Comparison of ENCODE assay signal across 26 cellular contexts in genomic region chr1:10117132-10117531, GRCh38.
"Had no signal": no experiment of that assay in that cellular context is flagged by ENCODE, and none has a peak within 500 bp of the region (broad histone marks: within the 10 kb centered on the region; RNA-seq: fewer than 3 reads in every experiment).

No MANE protein-coding gene starts in this region.

- H3K27me3 ChIP-seq: adrenal gland, brain microvascular endothelial cell, foreskin keratinocyte, heart right ventricle, ovary, thyroid gland had no signal

- H3K9me3 ChIP-seq: adrenal gland, heart right ventricle, ovary, thyroid gland had no signal

- ATAC-seq: activated CD4-positive, CD25-positive, alpha-beta regulatory T cell treated with anti-CD3 and anti-CD28 coated beads, Interleukin-2, amount 50 U/mL, for 24 hours; effector memory CD8-positive, alpha-beta T cell; foreskin keratinocyte; heart right ventricle; naive thymus-derived CD4-positive, alpha-beta T cell; right cardiac atrium had no signal

- DNase-seq: activated CD4-positive, alpha-beta memory T cell treated with anti-CD3 and anti-CD28 coated beads for 36 hours; activated CD4-positive, alpha-beta T cell treated with anti-CD3 and anti-CD28 coated beads, Interleukin-2, amount 10 ng/mL, durations not matched to agents 24 days and 14 days; activated CD8-positive, alpha-beta memory T cell treated with anti-CD3 and anti-CD28 coated beads, Interleukin-2, amount 50 U/mL, for 4 hours; activated effector memory CD4-positive, alpha-beta T cell treated with anti-CD3 and anti-CD28 coated beads, Interleukin-2, amount 50 U/mL, for 16 hours; activated naive CD4-positive, alpha-beta T cell treated with anti-CD3 and anti-CD28 coated beads for 36 hours; activated naive CD8-positive, alpha-beta T cell treated with anti-CD3 and anti-CD28 coated beads for 36 hours; activated T-cell treated with anti-CD3 and anti-CD28 coated beads, Interleukin-2, amount 50 U/mL, for 1 hour; effector memory CD8-positive, alpha-beta T cell; erythroblast; foreskin keratinocyte; heart right ventricle; midbrain; naive thymus-derived CD4-positive, alpha-beta T cell; ovary; right cardiac atrium; stimulated activated CD4-positive, alpha-beta T cell treated with anti-CD3 and anti-CD28 coated beads, Interleukin-2, amount 100 ng/mL, for 48 hours; stimulated activated naive CD4-positive, alpha-beta T cell treated with Interleukin-2 at 50 U/mL for 16 hours; T-helper 1 cell; thyroid gland; WERI-Rb-1 had no signal

- H3K27ac ChIP-seq: adrenal gland, brain microvascular endothelial cell, coronary artery, foreskin keratinocyte, heart right ventricle, ovary, thyroid gland, WERI-Rb-1 had no signal

- H3K36me3 Mint-ChIP-seq: activated naive CD8-positive, alpha-beta T cell treated with anti-CD3 and anti-CD28 coated beads for 36 hours had no signal

- H3K27me3 Mint-ChIP-seq: activated CD4-positive, alpha-beta memory T cell treated with anti-CD3 and anti-CD28 coated beads for 36 hours; activated CD4-positive, alpha-beta T cell treated with anti-CD3 and anti-CD28 coated beads, Interleukin-2, amount 10 ng/mL, durations not matched to agents 24 days and 14 days; activated naive CD8-positive, alpha-beta T cell treated with anti-CD3 and anti-CD28 coated beads for 36 hours; effector memory CD8-positive, alpha-beta T cell; naive thymus-derived CD4-positive, alpha-beta T cell had no signal

- H3K9me3 Mint-ChIP-seq: activated CD4-positive, alpha-beta memory T cell treated with anti-CD3 and anti-CD28 coated beads for 36 hours; activated CD4-positive, alpha-beta T cell treated with anti-CD3 and anti-CD28 coated beads, Interleukin-2, amount 10 ng/mL, durations not matched to agents 24 days and 14 days; activated naive CD4-positive, alpha-beta T cell treated with anti-CD3 and anti-CD28 coated beads for 36 hours; activated naive CD8-positive, alpha-beta T cell treated with anti-CD3 and anti-CD28 coated beads for 36 hours; activated T-helper 1 cell treated with anti-CD3 and anti-CD28 coated beads, Interleukin-12 subunit alpha, Interleukin-12 subunit beta, Interleukin-2, Interleukin-4 antibody, amounts not matched to agents 30 ng/mL and 10 ng/mL and 1 ng/mL, durations not matched to agents 14 hours and 24 hours and 36 hours; effector memory CD8-positive, alpha-beta T cell; naive thymus-derived CD4-positive, alpha-beta T cell; T-helper 2 cell treated with Interferon-gamma antibody and Interleukin-4, amounts not matched to agents 5 μg/mL and 100 μg/mL, for 36 hours had no signal

- H3K4me1 ChIP-seq: adrenal gland, foreskin keratinocyte, heart right ventricle, thyroid gland had no signal

- H3K27ac Mint-ChIP-seq: activated CD4-positive, alpha-beta memory T cell treated with anti-CD3 and anti-CD28 coated beads for 36 hours; activated CD4-positive, alpha-beta T cell treated with anti-CD3 and anti-CD28 coated beads, Interleukin-2, amount 10 ng/mL, durations not matched to agents 24 days and 14 days; activated naive CD4-positive, alpha-beta T cell treated with anti-CD3 and anti-CD28 coated beads for 36 hours; activated naive CD8-positive, alpha-beta T cell treated with anti-CD3 and anti-CD28 coated beads for 36 hours; activated T-helper 1 cell treated with anti-CD3 and anti-CD28 coated beads, Interleukin-12 subunit alpha, Interleukin-12 subunit beta, Interleukin-2, Interleukin-4 antibody, amounts not matched to agents 30 ng/mL and 10 ng/mL and 1 ng/mL, durations not matched to agents 14 hours and 24 hours and 36 hours; effector memory CD8-positive, alpha-beta T cell; naive thymus-derived CD4-positive, alpha-beta T cell; T-helper 2 cell treated with Interferon-gamma antibody and Interleukin-4, amounts not matched to agents 5 μg/mL and 100 μg/mL, for 36 hours had no signal

- H3K4me3 ChIP-seq: adrenal gland, coronary artery, heart right ventricle, ovary, thyroid gland had no signal

- H3K4me3 Mint-ChIP-seq: activated CD4-positive, alpha-beta memory T cell treated with anti-CD3 and anti-CD28 coated beads for 36 hours; activated CD4-positive, alpha-beta T cell treated with anti-CD3 and anti-CD28 coated beads, Interleukin-2, amount 10 ng/mL, durations not matched to agents 24 days and 14 days; activated naive CD4-positive, alpha-beta T cell treated with anti-CD3 and anti-CD28 coated beads for 36 hours; activated naive CD8-positive, alpha-beta T cell treated with anti-CD3 and anti-CD28 coated beads for 36 hours; activated T-helper 1 cell treated with anti-CD3 and anti-CD28 coated beads, Interleukin-12 subunit alpha, Interleukin-12 subunit beta, Interleukin-2, Interleukin-4 antibody, amounts not matched to agents 30 ng/mL and 10 ng/mL and 1 ng/mL, durations not matched to agents 14 hours and 24 hours and 36 hours; effector memory CD8-positive, alpha-beta T cell; naive thymus-derived CD4-positive, alpha-beta T cell; T-helper 2 cell treated with Interferon-gamma antibody and Interleukin-4, amounts not matched to agents 5 μg/mL and 100 μg/mL, for 36 hours had no signal

- H3K4me1 Mint-ChIP-seq: activated CD4-positive, alpha-beta T cell treated with anti-CD3 and anti-CD28 coated beads, Interleukin-2, amount 10 ng/mL, durations not matched to agents 24 days and 14 days; activated naive CD8-positive, alpha-beta T cell treated with anti-CD3 and anti-CD28 coated beads for 36 hours had no signal
